In genomic region chr2:135904590-135904989, GRCh38 we compare ENCODE assay signal across 13 cellular contexts. TPM values are rescaled to one million over a fixed set of nuclear protein-coding genes. Genes with fewer than 3 reads are reported as not detected.
DNase-seq lines count a peak whose midpoint lies in the region; ATAC-seq and TF ChIP-seq lines count a peak whose summit lies in the region.
"Had no signal": no experiment of that assay in that cellular context is flagged by ENCODE, and none has a peak within 500 bp of the region (broad histone marks: within the 10 kb centered on the region; RNA-seq: fewer than 3 reads in every experiment).

No MANE protein-coding gene starts in this region.

- H3K27me3 ChIP-seq in cardiac muscle cell, result no peaks in the 10 kb centered on the region
- H3K27me3 ChIP-seq: BE2C, dorsolateral prefrontal cortex had no signal

- H3K27ac ChIP-seq in cardiac muscle cell, result peak overlapping the region; percentile 5

- no peaks in the 10 kb centered on the region for H3K9me3 ChIP-seq in cardiac muscle cell (ENCODE audit: low read depth)
- H3K9me3 ChIP-seq: BE2C had no signal

- DNase-seq in cardiac muscle cell (ENCODE audit: low read depth in 1 of 2, low spot score in 1 of 2) (peak in 1 of 2 donors; percentile 65), cardiac septum (ENCODE audit: low spot score) (no peak), astrocyte of the hippocampus (ENCODE audit: low read depth, low spot score) (peak; percentile 71), foreskin melanocyte (peak; percentile 21)
- DNase-seq: activated CD4-positive, alpha-beta T cell treated with anti-CD3 and anti-CD28 coated beads, Interleukin-2, amount 50 U/mL, for 4 hours; activated gamma-delta T cell treated with Interleukin-2 at 50 U/mL for 16 hours; BE2C; dorsolateral prefrontal cortex; NCI-H1417 had no signal

- H3K4me1 ChIP-seq in cardiac muscle cell (ENCODE audit: low read depth), result no peaks in the 10 kb centered on the region
- H3K4me1 ChIP-seq: BE2C had no signal

- peaks cover 41% of the 10 kb centered on the region for H3K36me3 ChIP-seq in cardiac muscle cell
- H3K36me3 ChIP-seq: BE2C had no signal

- no peak overlapping the region for H3K4me3 ChIP-seq in cardiac muscle cell
- H3K4me3 ChIP-seq: dorsolateral prefrontal cortex had no signal

- intact Hi-C loops in cardiac septum (cut with DNase I), result no loop called here

- ATAC-seq in HG02571 (IDR thresholded peaks at IDR 0.05; ENCODE audit: unreplicated experiment) (no peak), HG02981 (IDR thresholded peaks at IDR 0.05; ENCODE audit: unreplicated experiment) (no peak), GM18861 (IDR thresholded peaks at IDR 0.05; ENCODE audit: unreplicated experiment) (no peak), HG03469 (IDR thresholded peaks at IDR 0.05; ENCODE audit: unreplicated experiment) (no peak)

- no peak for TF ChIP-seq CTCF in cardiac muscle cell (IDR thresholded peaks at IDR 0.05; ENCODE audit: low read depth, low read length)

RNA-seq across cellular contexts. Expression of gene MCM6, which starts 28.3 kb away (rescaled TPM):
- total RNA-seq in cardiac muscle cell (12.8 and 19.8 TPM in 2 replicates), cardiac septum (6.5 TPM)
- 22.4 and 32.0 TPM in 2 replicates for polyA plus RNA-seq in cardiac muscle cell
